19 cellular contexts compared by ENCODE assay signal in the genomic region with DNA sequence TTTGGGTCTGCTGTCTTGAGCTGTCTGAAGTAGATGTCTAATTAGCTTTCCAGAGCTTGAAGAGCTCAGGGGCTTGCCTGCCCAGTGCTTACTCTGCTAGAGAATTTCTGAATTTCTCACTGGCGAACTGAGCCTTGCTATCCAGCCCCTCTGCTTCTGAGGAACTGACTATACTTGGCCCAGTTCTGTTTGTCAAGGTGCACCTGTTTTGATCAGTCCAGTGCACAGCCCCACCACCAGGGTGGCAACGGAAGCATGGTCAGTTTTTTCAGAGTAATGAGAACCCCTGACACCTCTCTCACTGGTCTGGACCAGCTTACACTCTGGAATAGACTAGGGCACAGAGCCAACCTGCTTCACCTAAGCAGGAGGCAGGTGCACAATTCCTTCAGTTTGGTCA. TPM values are rescaled to one million over a fixed set of nuclear protein-coding genes. Genes with fewer than 3 reads are reported as not detected.
DNase-seq lines count a peak whose midpoint lies in the region; ATAC-seq and TF ChIP-seq lines count a peak whose summit lies in the region.
"Had no signal": no experiment of that assay in that cellular context is flagged by ENCODE, and none has a peak within 500 bp of the region (broad histone marks: within the 10 kb centered on the region; RNA-seq: fewer than 3 reads in every experiment).

No MANE protein-coding gene starts in this region.

- no peaks in the 10 kb centered on the region for H3K9me3 ChIP-seq in smooth muscle cell (replicated peaks; ENCODE audit: low read depth)
- H3K9me3 ChIP-seq in Karpas-422 (ENCODE audit: low read length) = no peaks in the 10 kb centered on the region
- H3K9me3 ChIP-seq: Peyer's patch, prostate gland, upper lobe of right lung had no signal

- peaks cover 14% of the 10 kb centered on the region for H4K20me1 ChIP-seq in smooth muscle cell (ENCODE audit: low read depth)
- no peaks in the 10 kb centered on the region for H4K20me1 ChIP-seq in Karpas-422 (ENCODE audit: insufficient read depth, low read depth, low read length)

- peak overlapping the region; percentile 13; the same call in 1 of the 2 replicates for H3K27ac Mint-ChIP-seq in HFFc6
- no peak overlapping the region for H3K27ac Mint-ChIP-seq in activated CD4-positive, alpha-beta memory T cell treated with anti-CD3 and anti-CD28 coated beads for 36 hours
- H3K27ac Mint-ChIP-seq: activated CD4-positive, alpha-beta T cell treated with anti-CD3 and anti-CD28 coated beads, Interleukin-2, amount 10 ng/mL, durations not matched to agents 24 days and 14 days; CD8-positive, alpha-beta memory T cell had no signal

- H3K36me3 ChIP-seq in GM06990 (ENCODE audit: control insufficient read depth, insufficient read depth, low read length) (no peaks in the 10 kb centered on the region), smooth muscle cell (ENCODE audit: low read depth) (no peaks in the 10 kb centered on the region), Karpas-422 (ENCODE audit: insufficient read depth, low read length) (no peaks in the 10 kb centered on the region)
- H3K36me3 ChIP-seq: Peyer's patch, prostate gland, upper lobe of right lung had no signal

- ATAC-seq in GM21619 (IDR thresholded peaks at IDR 0.05; ENCODE audit: unreplicated experiment) = no peak
- ATAC-seq: upper lobe of right lung had no signal

- intact Hi-C loops in activated CD4-positive, alpha-beta memory T cell treated with anti-CD3 and anti-CD28 coated beads for 36 hours (cut with micrococcal nuclease) = no loop called here

- 100% methylated on average over 2 of the region's 2 CpGs for WGBS in smooth muscle cell (ENCODE audit: low lambda C conversion rate)

- H3K4me3 ChIP-seq in GM06990 (replicated peaks; ENCODE audit: low read depth, low read length) = no peak overlapping the region
- no peak overlapping the region for H3K4me3 ChIP-seq in coronary artery
- no peak overlapping the region for H3K4me3 ChIP-seq in smooth muscle cell
- no peak overlapping the region for H3K4me3 ChIP-seq in Karpas-422 (ENCODE audit: low read length)
- H3K4me3 ChIP-seq: Peyer's patch, prostate gland, upper lobe of right lung had no signal

- H3K4me1 Mint-ChIP-seq in HFFc6 (ENCODE audit: low read depth) = peaks cover 46% of the 10 kb centered on the region
- no peaks in the 10 kb centered on the region for H3K4me1 Mint-ChIP-seq in activated CD4-positive, alpha-beta memory T cell treated with anti-CD3 and anti-CD28 coated beads for 36 hours (ENCODE audit: low read depth)
- H3K4me1 Mint-ChIP-seq: activated CD4-positive, alpha-beta T cell treated with anti-CD3 and anti-CD28 coated beads, Interleukin-2, amount 10 ng/mL, durations not matched to agents 24 days and 14 days; CD8-positive, alpha-beta memory T cell had no signal

- H3K79me2 ChIP-seq in smooth muscle cell (ENCODE audit: low read depth) (peaks cover 41% of the 10 kb centered on the region), Karpas-422 (ENCODE audit: low read length) (no peaks in the 10 kb centered on the region)

- peaks cover 5% of the 10 kb centered on the region; the same call in 1 of the 2 replicates for H3K9me3 Mint-ChIP-seq in HFFc6
- H3K9me3 Mint-ChIP-seq in activated CD4-positive, alpha-beta memory T cell treated with anti-CD3 and anti-CD28 coated beads for 36 hours = no peaks in the 10 kb centered on the region
- H3K9me3 Mint-ChIP-seq: activated CD4-positive, alpha-beta T cell treated with anti-CD3 and anti-CD28 coated beads, Interleukin-2, amount 10 ng/mL, durations not matched to agents 24 days and 14 days; CD8-positive, alpha-beta memory T cell had no signal

- H3K27me3 ChIP-seq in GM06990 (replicated peaks; ENCODE audit: control insufficient read depth, insufficient read depth, low read length) (no peaks in the 10 kb centered on the region), smooth muscle cell (ENCODE audit: low read depth) (no peaks in the 10 kb centered on the region), Karpas-422 (ENCODE audit: low read length) (no peaks in the 10 kb centered on the region)
- H3K27me3 ChIP-seq: foreskin keratinocyte, Peyer's patch, upper lobe of right lung had no signal

- H3K36me3 Mint-ChIP-seq in HFFc6 (ENCODE audit: low read depth) = peaks cover 22% of the 10 kb centered on the region
- no peaks in the 10 kb centered on the region for H3K36me3 Mint-ChIP-seq in activated CD4-positive, alpha-beta memory T cell treated with anti-CD3 and anti-CD28 coated beads for 36 hours
- H3K36me3 Mint-ChIP-seq: CD8-positive, alpha-beta memory T cell had no signal

- TF ChIP-seq CTCF in GM06990 (IDR thresholded peaks at IDR 0.05; ENCODE audit: insufficient read depth, low read length, poor library complexity, severe bottlenecking) (peak; percentile 18), HFFc6 (IDR thresholded peaks at IDR 0.05) (no peak), coronary artery (IDR thresholded peaks at IDR 0.05) (no peak), smooth muscle cell (IDR thresholded peaks at IDR 0.05; ENCODE audit: borderline replicate concordance, insufficient read depth, poor library complexity, severe bottlenecking) (no peak)

- DNase-seq in GM06990 (ENCODE audit: extremely low read depth, insufficient read length) (no peak), HFFc6 (no peak), coronary artery (ENCODE audit: low spot score) (no peak), smooth muscle cell (lab: John Stamatoyannopoulos, UW; ENCODE audit: unreplicated experiment) (no peak), Karpas-422 (no peak)
- no peak for DNase-seq in effector CD8-positive, alpha-beta T cell (lab: John Stamatoyannopoulos, UW)
- DNase-seq in activated CD4-positive, alpha-beta memory T cell treated with anti-CD3 and anti-CD28 coated beads for 36 hours = no peak
- DNase-seq: activated CD4-positive, alpha-beta T cell treated with anti-CD3 and anti-CD28 coated beads, Interleukin-2, amount 10 ng/mL, durations not matched to agents 24 days and 14 days; activated CD8-positive, alpha-beta memory T cell treated with anti-CD3 and anti-CD28 coated beads, Interleukin-2, amount 50 U/mL, for 48 hours; CD8-positive, alpha-beta memory T cell; foreskin keratinocyte; NCI-H1105; NCI-H2171; NCI-H82; Peyer's patch; stimulated activated CD4-positive, alpha-beta T cell treated with anti-CD3 and anti-CD28 coated beads, Interleukin-12 subunit alpha, Interleukin-12 subunit beta, amount 100 ng/mL, for 4 hours; upper lobe of right lung had no signal

- no peak overlapping the region for H3K9ac ChIP-seq in smooth muscle cell (ENCODE audit: low read depth)
- H3K9ac ChIP-seq in Karpas-422 (ENCODE audit: low read length) = no peak overlapping the region

- no peak overlapping the region for H3K4me2 ChIP-seq in smooth muscle cell
- H3K4me2 ChIP-seq in Karpas-422 (ENCODE audit: low read depth, low read length, poor library complexity, severe bottlenecking) = no peak overlapping the region

- peak overlapping the region; percentile 65 to 66 for H3K27ac ChIP-seq in coronary artery
- peak overlapping the region; percentile 42 for H3K27ac ChIP-seq in smooth muscle cell (ENCODE audit: low read depth)
- no peak overlapping the region for H3K27ac ChIP-seq in Karpas-422 (ENCODE audit: low read length)
- H3K27ac ChIP-seq: foreskin keratinocyte, Peyer's patch, prostate gland, upper lobe of right lung had no signal

- CTCF ChIA-PET in activated CD4-positive, alpha-beta memory T cell treated with anti-CD3 and anti-CD28 coated beads for 36 hours (lab: Charles Lee) = interaction anchor here (0.6 to 1.5 kb wide), 2 partner anchors 101 to 1801 kb away, joined by 3 to 4 read pairs; no protein-coding TSS in a partner anchor

- peaks cover 1% of the 10 kb centered on the region for H3K27me3 Mint-ChIP-seq in HFFc6 (ENCODE audit: insufficient read depth)
- peaks cover 7% of the 10 kb centered on the region for H3K27me3 Mint-ChIP-seq in activated CD4-positive, alpha-beta memory T cell treated with anti-CD3 and anti-CD28 coated beads for 36 hours

- H3K4me1 ChIP-seq in smooth muscle cell (ENCODE audit: low read depth) (peaks cover 26% of the 10 kb centered on the region), Karpas-422 (ENCODE audit: low read length) (no peaks in the 10 kb centered on the region)
- H3K4me1 ChIP-seq: prostate gland had no signal

- H3K4me3 Mint-ChIP-seq in HFFc6 = no peak overlapping the region
- H3K4me3 Mint-ChIP-seq in activated CD4-positive, alpha-beta memory T cell treated with anti-CD3 and anti-CD28 coated beads for 36 hours = no peak overlapping the region
- H3K4me3 Mint-ChIP-seq: activated CD4-positive, alpha-beta T cell treated with anti-CD3 and anti-CD28 coated beads, Interleukin-2, amount 10 ng/mL, durations not matched to agents 24 days and 14 days; CD8-positive, alpha-beta memory T cell had no signal

- no peaks in the 10 kb centered on the region for H3K9me2 ChIP-seq in Karpas-422 (replicated peaks; ENCODE audit: insufficient read depth, low read length)

- peaks cover 31% of the 10 kb centered on the region for H3F3A ChIP-seq in smooth muscle cell (ENCODE audit: low read depth)

- H2AFZ ChIP-seq in smooth muscle cell (ENCODE audit: low read depth) = no peak overlapping the region
- no peak overlapping the region for H2AFZ ChIP-seq in Karpas-422 (ENCODE audit: low read length)

- POLR2A ChIA-PET in activated CD4-positive, alpha-beta memory T cell treated with anti-CD3 and anti-CD28 coated beads for 36 hours (lab: Charles Lee) = no interaction called here

RNA-seq across cellular contexts. Expression of gene ITGB5, which starts 25.2 kb away (rescaled TPM):
- 100 to 1,000 TPM; 203 to 332 (median 220) TPM for total RNA-seq in HFFc6 (2021; fragmentation: NEBNext Ultra II Directional; extraction: Animal tissue kit (Norgen Biotek cat#: 25700))
- total RNA-seq in smooth muscle cell = 332 and 343 TPM in 2 replicates
- polyA plus RNA-seq in smooth muscle cell = 276 and 403 TPM in 2 replicates
- 0.86 and 4.7 TPM in 2 replicates for total RNA-seq in Karpas-422 (2014; rRNA removed; shearing (Covaris generic); ENCODE audit: low replicate concordance)
- 1 to 10 TPM in 1 of 2 experiments, under 1 TPM in 1; 0.52 to 1.5 TPM for total RNA-seq in activated CD4-positive, alpha-beta memory T cell treated with anti-CD3 and anti-CD28 coated beads for 36 hours

Comparison
In these comparisons a context has a peak if more than half of its experiments do, and no peak if none do; other contexts are left out.
1. RNA of gene ITGB5, which starts 25.2 kb away (total RNA-seq): 332 to 343 TPM in smooth muscle cell and 203 to 332 TPM in HFFc6; 0.52 to 1.5 TPM in activated CD4-positive, alpha-beta memory T cell treated with anti-CD3 and anti-CD28 coated beads for 36 hours and 0.86 to 4.7 TPM in Karpas-422; every median in the first group is over 10 times any median in the second.